ENCODE assay signal across 9 cellular contexts in genomic region chr2:197028230-197028629, GRCh38.
A peak's percentile ranks its signal among the peaks of the same experiment; 100 is the strongest.
DNase-seq lines count a peak whose midpoint lies in the region; ATAC-seq, FAIRE-seq and TF ChIP-seq lines count a peak whose summit lies in the region.
"Had no signal": no experiment of that assay in that cellular context is flagged by ENCODE, and none has a peak within 500 bp of the region (broad histone marks: within the 10 kb centered on the region; RNA-seq: fewer than 3 reads in every experiment).

No MANE protein-coding gene starts in this region.

- no peak overlapping the region for H2BK15ac ChIP-seq in mesenchymal stem cell (ENCODE audit: low read depth, poor library complexity, severe bottlenecking)

- H3K4ac ChIP-seq in mesenchymal stem cell (ENCODE audit: low read depth in 1 of 2, low read length in 2 of 2) = no peak overlapping the region

- WGBS in mesenchymal stem cell = 10% methylated on average over 3 of the region's 4 CpGs

- no peak for TF ChIP-seq CTCF in astrocyte of the spinal cord (IDR thresholded peaks at IDR 0.05; ENCODE audit: low read depth, low read length)

- no peak overlapping the region for H2AK5ac ChIP-seq in mesenchymal stem cell (ENCODE audit: low read length, severe bottlenecking)

- peaks cover 3% of the 10 kb centered on the region for H3K4me1 ChIP-seq in mesenchymal stem cell (ENCODE audit: control insufficient read depth, insufficient read depth, low read depth, low read length)
- H3K4me1 ChIP-seq: esophagus squamous epithelium had no signal

- H3K4me3 ChIP-seq in astrocyte of the spinal cord (ENCODE audit: low read depth, low read length) = no peak overlapping the region
- H3K4me3 ChIP-seq in mesenchymal stem cell (ENCODE audit: insufficient read depth in 1 of 2, low read depth in 1 of 2, low read length in 2 of 2) = no peak overlapping the region
- H3K4me3 ChIP-seq: esophagus squamous epithelium had no signal

- no peak overlapping the region for H3K23ac ChIP-seq in mesenchymal stem cell (ENCODE audit: low read length in 2 of 2)

- no peaks in the 10 kb centered on the region for H3K36me3 ChIP-seq in mesenchymal stem cell (ENCODE audit: control insufficient read depth in 1 of 2, insufficient read depth in 2 of 2, low read depth in 1 of 2, low read length in 2 of 2)

- no peak overlapping the region for H2BK12ac ChIP-seq in mesenchymal stem cell (ENCODE audit: low read length in 2 of 2)

- no peak overlapping the region for H3K14ac ChIP-seq in mesenchymal stem cell (ENCODE audit: low read length in 2 of 2)

- H3K4me2 ChIP-seq in mesenchymal stem cell (ENCODE audit: low read length, poor library complexity, severe bottlenecking) = no peak overlapping the region

- no peak overlapping the region for H2BK120ac ChIP-seq in mesenchymal stem cell (ENCODE audit: low read depth, low read length)

- no peak overlapping the region for H3K27ac ChIP-seq in mesenchymal stem cell (ENCODE audit: low read length, poor library complexity, severe bottlenecking)
- H3K27ac ChIP-seq: esophagus squamous epithelium, VCaP had no signal

- no peak overlapping the region for H2BK5ac ChIP-seq in mesenchymal stem cell (ENCODE audit: low read depth, low read length, poor library complexity, severe bottlenecking)

- FAIRE-seq in HTR-8/SVneo (lab: Jason Lieb, UNC) = no peak

- no peak for ATAC-seq in stimulated activated naive CD8-positive, alpha-beta T cell treated with anti-CD3 and anti-CD28 coated beads, Interleukin-15, Interleukin-2, amounts not matched to agents 100 U/mL and 50 U/mL, for 24 hours
- no peak for ATAC-seq in HG02840 (IDR thresholded peaks at IDR 0.05; ENCODE audit: low FRiP score, unreplicated experiment)

- no peak overlapping the region for H3K18ac ChIP-seq in mesenchymal stem cell (ENCODE audit: low read depth in 1 of 2, low read length in 2 of 2)

- H2AFZ ChIP-seq in mesenchymal stem cell (ENCODE audit: low read depth, low read length) = no peak overlapping the region

- H3K9me3 ChIP-seq in mesenchymal stem cell (ENCODE audit: control insufficient read depth, low read length) = peaks cover 6% of the 10 kb centered on the region
- H3K9me3 ChIP-seq: esophagus squamous epithelium had no signal

- DNase-seq in Caki2 (ENCODE audit: low read depth) (peak; percentile 58), HTR-8/SVneo (ENCODE audit: insufficient read length, low spot score) (peak; percentile 79), astrocyte of the spinal cord (ENCODE audit: low read depth, low spot score) (peak; percentile 91), mesenchymal stem cell (peak; percentile 72), NCI-H2227 treated with DMSO at 0.1 percent for 48 hours (lab: John Stamatoyannopoulos, UW) (no peak)
- DNase-seq in stimulated activated naive CD8-positive, alpha-beta T cell treated with anti-CD3 and anti-CD28 coated beads, Interleukin-15, Interleukin-2, amounts not matched to agents 100 U/mL and 50 U/mL, for 24 hours = no peak
- DNase-seq: esophagus squamous epithelium had no signal

- in situ Hi-C loops in Caki2 (cut with HindIII; ENCODE audit: low pct_unique_long_range_greater_than_20kb, low sequenced_read_pairs) (no loop called here), astrocyte of the spinal cord (cut with HindIII; ENCODE audit: low sequenced_read_pairs) (no loop called here)

- no peak overlapping the region for H3K9ac ChIP-seq in mesenchymal stem cell (ENCODE audit: low read length)

- no peak overlapping the region for H4K91ac ChIP-seq in mesenchymal stem cell (ENCODE audit: low read length)

- H3K27me3 ChIP-seq in mesenchymal stem cell (ENCODE audit: control insufficient read depth in 1 of 2, insufficient read depth in 1 of 2, low read length in 2 of 2) = no peaks in the 10 kb centered on the region
- H3K27me3 ChIP-seq: esophagus squamous epithelium had no signal

- no peaks in the 10 kb centered on the region for H3K79me1 ChIP-seq in mesenchymal stem cell (replicated peaks; ENCODE audit: low read length, poor library complexity, severe bottlenecking)

- no peak overlapping the region for H4K8ac ChIP-seq in mesenchymal stem cell (ENCODE audit: low read length)

Comparison
In these comparisons a context has a peak if more than half of its experiments do, and no peak if none do; other contexts are left out.
1. DNase-seq: peak in Caki2 (single experiment), HTR-8/SVneo (single experiment), astrocyte of the spinal cord (single experiment) and mesenchymal stem cell (single experiment); none in NCI-H2227 treated with DMSO at 0.1 percent for 48 hours (single experiment) and stimulated activated naive CD8-positive, alpha-beta T cell treated with anti-CD3 and anti-CD28 coated beads, Interleukin-15, Interleukin-2, amounts not matched to agents 100 U/mL and 50 U/mL, for 24 hours (single experiment).